In genomic region chr12:42785944-42786343, GRCh38 we compare ENCODE assay signal across 8 cellular contexts.
"Had no signal": no experiment of that assay in that cellular context is flagged by ENCODE, and none has a peak within 500 bp of the region (broad histone marks: within the 10 kb centered on the region; RNA-seq: fewer than 3 reads in every experiment).

No MANE protein-coding gene starts in this region.

- H3K27ac ChIP-seq: GM23248, HL-60 had no signal

- H3K9me3 ChIP-seq: HAP-1 had no signal

- H3K36me3 ChIP-seq: HAP-1 had no signal

- H3K4me1 ChIP-seq: HAP-1 had no signal

- ATAC-seq: HCT116, K562 had no signal

- FAIRE-seq: K562 had no signal

- H3K4me3 ChIP-seq: GM23248, HAP-1, K562 had no signal

- DNase-seq: GOT3, H7, KG1 had no signal

- H3K9ac ChIP-seq: GM23248 had no signal
